Comparison of ENCODE assay signal across 1 cellular context in the genomic region with DNA sequence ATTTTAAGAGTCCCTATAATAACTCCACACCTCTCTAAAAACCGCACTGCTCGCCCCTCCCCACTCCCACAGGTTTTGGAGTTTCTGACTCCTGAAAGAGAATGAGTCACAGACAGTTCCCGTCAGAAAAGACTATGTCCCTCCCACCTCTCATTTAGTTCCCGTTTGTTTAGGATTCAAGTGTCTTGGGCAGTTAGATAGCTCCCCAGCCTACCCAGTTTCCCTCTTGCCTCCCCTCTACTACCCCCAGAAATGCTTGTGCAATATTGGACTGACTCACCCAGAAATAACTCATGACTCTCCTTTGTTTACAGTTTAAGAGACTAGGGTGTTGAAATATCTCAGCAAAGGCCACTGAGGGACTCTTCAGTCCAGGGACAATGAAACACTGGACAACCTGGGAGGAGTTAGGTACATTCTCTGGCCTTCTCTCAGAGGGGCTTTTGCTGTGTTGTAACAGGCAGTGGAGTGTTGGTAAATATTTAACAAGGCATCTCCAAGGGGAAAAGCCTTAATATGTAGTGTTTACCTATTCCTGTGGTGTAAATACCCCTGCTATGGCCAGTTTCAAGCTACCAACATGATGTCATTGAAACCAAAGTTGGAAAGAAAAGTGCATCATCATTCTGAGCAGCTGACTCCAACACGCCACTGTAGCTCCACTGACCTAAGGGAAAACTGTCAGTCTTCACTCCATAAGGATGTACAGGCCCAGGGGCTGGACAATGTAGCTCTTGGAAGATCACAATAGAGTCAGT.
A peak's percentile ranks its signal among the peaks of the same experiment; 100 is the strongest.
TF ChIP-seq lines count a peak whose summit lies in the region.

No MANE protein-coding gene starts in this region.

TF ChIP-seq in HepG2, 621 proteins besides CTCF, POLR2A, EP300 and RAD21 (continued from another document and continues in another):
- TF ChIP-seq, protein P1, sequence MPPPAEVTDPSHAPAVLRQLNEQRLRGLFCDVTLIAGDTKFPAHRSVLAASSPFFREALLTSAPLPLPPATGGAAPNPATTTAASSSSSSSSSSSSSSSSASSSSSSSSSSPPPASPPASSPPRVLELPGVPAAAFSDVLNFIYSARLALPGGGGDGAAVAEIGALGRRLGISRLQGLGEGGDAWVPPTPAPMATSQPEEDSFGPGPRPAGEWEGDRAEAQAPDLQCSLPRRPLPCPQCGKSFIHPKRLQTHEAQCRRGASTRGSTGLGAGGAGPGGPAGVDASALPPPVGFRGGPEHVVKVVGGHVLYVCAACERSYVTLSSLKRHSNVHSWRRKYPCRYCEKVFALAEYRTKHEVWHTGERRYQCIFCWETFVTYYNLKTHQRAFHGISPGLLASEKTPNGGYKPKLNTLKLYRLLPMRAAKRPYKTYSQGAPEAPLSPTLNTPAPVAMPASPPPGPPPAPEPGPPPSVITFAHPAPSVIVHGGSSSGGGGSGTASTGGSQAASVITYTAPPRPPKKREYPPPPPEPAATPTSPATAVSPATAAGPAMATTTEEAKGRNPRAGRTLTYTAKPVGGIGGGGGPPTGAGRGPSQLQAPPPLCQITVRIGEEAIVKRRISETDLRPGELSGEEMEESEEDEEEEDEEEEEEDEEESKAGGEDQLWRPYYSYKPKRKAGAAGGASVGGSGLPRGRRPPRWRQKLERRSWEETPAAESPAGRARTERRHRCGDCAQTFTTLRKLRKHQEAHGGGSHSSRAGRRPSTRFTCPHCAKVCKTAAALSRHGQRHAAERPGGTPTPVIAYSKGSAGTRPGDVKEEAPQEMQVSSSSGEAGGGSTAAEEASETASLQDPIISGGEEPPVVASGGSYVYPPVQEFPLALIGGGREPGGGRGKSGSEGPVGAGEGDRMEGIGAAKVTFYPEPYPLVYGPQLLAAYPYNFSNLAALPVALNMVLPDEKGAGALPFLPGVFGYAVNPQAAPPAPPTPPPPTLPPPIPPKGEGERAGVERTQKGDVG (CRISPR knock-in tag; IDR thresholded peaks at IDR 0.05; ENCODE audit: borderline replicate concordance): no peak
- TF ChIP-seq, protein P2, sequence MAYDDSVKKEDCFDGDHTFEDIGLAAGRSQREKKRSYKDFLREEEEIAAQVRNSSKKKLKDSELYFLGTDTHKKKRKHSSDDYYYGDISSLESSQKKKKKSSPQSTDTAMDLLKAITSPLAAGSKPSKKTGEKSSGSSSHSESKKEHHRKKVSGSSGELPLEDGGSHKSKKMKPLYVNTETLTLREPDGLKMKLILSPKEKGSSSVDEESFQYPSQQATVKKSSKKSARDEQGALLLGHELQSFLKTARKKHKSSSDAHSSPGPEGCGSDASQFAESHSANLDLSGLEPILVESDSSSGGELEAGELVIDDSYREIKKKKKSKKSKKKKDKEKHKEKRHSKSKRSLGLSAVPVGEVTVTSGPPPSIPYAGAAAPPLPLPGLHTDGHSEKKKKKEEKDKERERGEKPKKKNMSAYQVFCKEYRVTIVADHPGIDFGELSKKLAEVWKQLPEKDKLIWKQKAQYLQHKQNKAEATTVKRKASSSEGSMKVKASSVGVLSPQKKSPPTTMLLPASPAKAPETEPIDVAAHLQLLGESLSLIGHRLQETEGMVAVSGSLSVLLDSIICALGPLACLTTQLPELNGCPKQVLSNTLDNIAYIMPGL (CRISPR knock-in tag; IDR thresholded peaks at IDR 0.05; ENCODE audit: borderline replicate concordance in 1 of 2, low read depth in 1 of 2): peak; percentile 53 to 66; a peak in 2 of 4 replicates
- TF ChIP-seq ZFP36 (IDR thresholded peaks at IDR 0.05; ENCODE audit: borderline replicate concordance, low read depth, low read length, partially characterized antibody) (no peak), ZNF329 (CRISPR knock-in tag; IDR thresholded peaks at IDR 0.05; ENCODE audit: low read depth) (peak; percentile 66; the same call in 1 of the 2 replicates), YEATS4 (CRISPR knock-in tag; IDR thresholded peaks at IDR 0.05; ENCODE audit: borderline replicate concordance) (peak; percentile 89), HMG20B (CRISPR knock-in tag; conservative IDR thresholded peaks at IDR 0.05) (peak; percentile 91), ZNF883 (CRISPR knock-in tag; IDR thresholded peaks at IDR 0.05; ENCODE audit: not compliant biosample characterization) (no peak), ZIK1 (CRISPR knock-in tag; IDR thresholded peaks at IDR 0.05; ENCODE audit: borderline replicate concordance, low read depth) (no peak), ZNF335 (CRISPR knock-in tag; IDR thresholded peaks at IDR 0.05) (peak; percentile 69; the same call in 1 of the 2 replicates), NFRKB (IDR thresholded peaks at IDR 0.05) (no peak), KAT7 (CRISPR knock-in tag; IDR thresholded peaks at IDR 0.05; ENCODE audit: borderline replicate concordance) (no peak), ZNF776 (CRISPR knock-in tag; IDR thresholded peaks at IDR 0.05) (no peak), SRSF1 (optimal IDR thresholded peaks at IDR 0.05; ENCODE audit: low read depth, low read length) (no peak), ZBTB3 (CRISPR knock-in tag; IDR thresholded peaks at IDR 0.05; ENCODE audit: borderline replicate concordance, low read depth) (0 out of 2 replicates have a peak, but pooled peaks have one; percentile 87), RORA (CRISPR knock-in tag; IDR thresholded peaks at IDR 0.05) (peak; percentile 25; the same call in 1 of the 2 replicates), NR2F1 (CRISPR knock-in tag; IDR thresholded peaks at IDR 0.05) (peak; percentile 10 to 65; a peak in 2 of 4 replicates), ZSCAN29 (CRISPR knock-in tag; conservative IDR thresholded peaks at IDR 0.05) (peak; percentile 64; the same call in 1 of the 2 replicates), ATF7-NPFF (CRISPR knock-in tag; IDR thresholded peaks at IDR 0.05; ENCODE audit: low read depth) (peak; percentile 35; the same call in 1 of the 2 replicates), MXI1 (IDR thresholded peaks at IDR 0.05; ENCODE audit: borderline replicate concordance, low read depth, low read length) (peak; percentile 3; the same call in 1 of the 3 replicates), NFATC3 (CRISPR knock-in tag; IDR thresholded peaks at IDR 0.05) (no peak), ZSCAN12 (CRISPR knock-in tag; IDR thresholded peaks at IDR 0.05) (no peak; the same call in 1 of the 2 replicates), GABPB1 (CRISPR knock-in tag; IDR thresholded peaks at IDR 0.05) (0 out of 2 replicates have a peak, but pooled peaks have one; percentile 36), ZSCAN21 (CRISPR knock-in tag; IDR thresholded peaks at IDR 0.05; ENCODE audit: borderline replicate concordance) (peak; percentile 44; the same call in 1 of the 2 replicates), ZNF891 (CRISPR knock-in tag; IDR thresholded peaks at IDR 0.05) (no peak), ZNF577 (CRISPR knock-in tag; IDR thresholded peaks at IDR 0.05; ENCODE audit: borderline replicate concordance, low read depth) (no peak), HES4 (CRISPR knock-in tag; IDR thresholded peaks at IDR 0.05; ENCODE audit: borderline replicate concordance) (no peak), NAIF1 (CRISPR knock-in tag; IDR thresholded peaks at IDR 0.05; ENCODE audit: borderline replicate concordance) (peak; percentile 67; the same call in 1 of the 2 replicates), MBNL3 (CRISPR knock-in tag; conservative IDR thresholded peaks at IDR 0.05) (no peak), IRX3 (CRISPR knock-in tag; IDR thresholded peaks at IDR 0.05; ENCODE audit: borderline replicate concordance, low read depth) (no peak), SALL2 (CRISPR knock-in tag; IDR thresholded peaks at IDR 0.05) (peak; percentile 83), HNRNPL (IDR thresholded peaks at IDR 0.05; ENCODE audit: low read depth, low read length) (no peak), TBX2 (CRISPR knock-in tag; IDR thresholded peaks at IDR 0.05; ENCODE audit: borderline replicate concordance) (peak; percentile 98), NFYB (CRISPR knock-in tag; IDR thresholded peaks at IDR 0.05) (no peak)
- TF ChIP-seq, protein P3, sequence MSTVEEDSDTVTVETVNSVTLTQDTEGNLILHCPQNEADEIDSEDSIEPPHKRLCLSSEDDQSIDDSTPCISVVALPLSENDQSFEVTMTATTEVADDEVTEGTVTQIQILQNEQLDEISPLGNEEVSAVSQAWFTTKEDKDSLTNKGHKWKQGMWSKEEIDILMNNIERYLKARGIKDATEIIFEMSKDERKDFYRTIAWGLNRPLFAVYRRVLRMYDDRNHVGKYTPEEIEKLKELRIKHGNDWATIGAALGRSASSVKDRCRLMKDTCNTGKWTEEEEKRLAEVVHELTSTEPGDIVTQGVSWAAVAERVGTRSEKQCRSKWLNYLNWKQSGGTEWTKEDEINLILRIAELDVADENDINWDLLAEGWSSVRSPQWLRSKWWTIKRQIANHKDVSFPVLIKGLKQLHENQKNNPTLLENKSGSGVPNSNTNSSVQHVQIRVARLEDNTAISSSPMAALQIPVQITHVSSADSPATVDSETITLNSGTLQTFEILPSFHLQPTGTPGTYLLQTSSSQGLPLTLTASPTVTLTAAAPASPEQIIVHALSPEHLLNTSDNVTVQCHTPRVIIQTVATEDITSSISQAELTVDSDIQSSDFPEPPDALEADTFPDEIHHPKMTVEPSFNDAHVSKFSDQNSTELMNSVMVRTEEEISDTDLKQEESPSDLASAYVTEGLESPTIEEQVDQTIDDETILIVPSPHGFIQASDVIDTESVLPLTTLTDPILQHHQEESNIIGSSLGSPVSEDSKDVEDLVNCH (CRISPR knock-in tag; IDR thresholded peaks at IDR 0.05): no peak
- TF ChIP-seq, protein P4, sequence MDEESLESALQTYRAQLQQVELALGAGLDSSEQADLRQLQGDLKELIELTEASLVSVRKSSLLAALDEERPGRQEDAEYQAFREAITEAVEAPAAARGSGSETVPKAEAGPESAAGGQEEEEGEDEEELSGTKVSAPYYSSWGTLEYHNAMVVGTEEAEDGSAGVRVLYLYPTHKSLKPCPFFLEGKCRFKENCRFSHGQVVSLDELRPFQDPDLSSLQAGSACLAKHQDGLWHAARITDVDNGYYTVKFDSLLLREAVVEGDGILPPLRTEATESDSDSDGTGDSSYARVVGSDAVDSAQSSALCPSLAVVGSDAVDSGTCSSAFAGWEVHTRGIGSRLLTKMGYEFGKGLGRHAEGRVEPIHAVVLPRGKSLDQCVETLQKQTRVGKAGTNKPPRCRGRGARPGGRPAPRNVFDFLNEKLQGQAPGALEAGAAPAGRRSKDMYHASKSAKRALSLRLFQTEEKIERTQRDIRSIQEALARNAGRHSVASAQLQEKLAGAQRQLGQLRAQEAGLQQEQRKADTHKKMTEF (CRISPR knock-in tag; IDR thresholded peaks at IDR 0.05): peak; percentile 98
- TF ChIP-seq, protein P5, sequence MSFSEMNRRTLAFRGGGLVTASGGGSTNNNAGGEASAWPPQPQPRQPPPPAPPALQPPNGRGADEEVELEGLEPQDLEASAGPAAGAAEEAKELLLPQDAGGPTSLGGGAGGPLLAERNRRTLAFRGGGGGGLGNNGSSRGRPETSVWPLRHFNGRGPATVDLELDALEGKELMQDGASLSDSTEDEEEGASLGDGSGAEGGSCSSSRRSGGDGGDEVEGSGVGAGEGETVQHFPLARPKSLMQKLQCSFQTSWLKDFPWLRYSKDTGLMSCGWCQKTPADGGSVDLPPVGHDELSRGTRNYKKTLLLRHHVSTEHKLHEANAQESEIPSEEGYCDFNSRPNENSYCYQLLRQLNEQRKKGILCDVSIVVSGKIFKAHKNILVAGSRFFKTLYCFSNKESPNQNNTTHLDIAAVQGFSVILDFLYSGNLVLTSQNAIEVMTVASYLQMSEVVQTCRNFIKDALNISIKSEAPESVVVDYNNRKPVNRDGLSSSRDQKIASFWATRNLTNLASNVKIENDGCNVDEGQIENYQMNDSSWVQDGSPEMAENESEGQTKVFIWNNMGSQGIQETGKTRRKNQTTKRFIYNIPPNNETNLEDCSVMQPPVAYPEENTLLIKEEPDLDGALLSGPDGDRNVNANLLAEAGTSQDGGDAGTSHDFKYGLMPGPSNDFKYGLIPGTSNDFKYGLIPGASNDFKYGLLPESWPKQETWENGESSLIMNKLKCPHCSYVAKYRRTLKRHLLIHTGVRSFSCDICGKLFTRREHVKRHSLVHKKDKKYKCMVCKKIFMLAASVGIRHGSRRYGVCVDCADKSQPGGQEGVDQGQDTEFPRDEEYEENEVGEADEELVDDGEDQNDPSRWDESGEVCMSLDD (CRISPR knock-in tag; IDR thresholded peaks at IDR 0.05; ENCODE audit: borderline replicate concordance): peak; percentile 91
- TF ChIP-seq, protein P6, sequence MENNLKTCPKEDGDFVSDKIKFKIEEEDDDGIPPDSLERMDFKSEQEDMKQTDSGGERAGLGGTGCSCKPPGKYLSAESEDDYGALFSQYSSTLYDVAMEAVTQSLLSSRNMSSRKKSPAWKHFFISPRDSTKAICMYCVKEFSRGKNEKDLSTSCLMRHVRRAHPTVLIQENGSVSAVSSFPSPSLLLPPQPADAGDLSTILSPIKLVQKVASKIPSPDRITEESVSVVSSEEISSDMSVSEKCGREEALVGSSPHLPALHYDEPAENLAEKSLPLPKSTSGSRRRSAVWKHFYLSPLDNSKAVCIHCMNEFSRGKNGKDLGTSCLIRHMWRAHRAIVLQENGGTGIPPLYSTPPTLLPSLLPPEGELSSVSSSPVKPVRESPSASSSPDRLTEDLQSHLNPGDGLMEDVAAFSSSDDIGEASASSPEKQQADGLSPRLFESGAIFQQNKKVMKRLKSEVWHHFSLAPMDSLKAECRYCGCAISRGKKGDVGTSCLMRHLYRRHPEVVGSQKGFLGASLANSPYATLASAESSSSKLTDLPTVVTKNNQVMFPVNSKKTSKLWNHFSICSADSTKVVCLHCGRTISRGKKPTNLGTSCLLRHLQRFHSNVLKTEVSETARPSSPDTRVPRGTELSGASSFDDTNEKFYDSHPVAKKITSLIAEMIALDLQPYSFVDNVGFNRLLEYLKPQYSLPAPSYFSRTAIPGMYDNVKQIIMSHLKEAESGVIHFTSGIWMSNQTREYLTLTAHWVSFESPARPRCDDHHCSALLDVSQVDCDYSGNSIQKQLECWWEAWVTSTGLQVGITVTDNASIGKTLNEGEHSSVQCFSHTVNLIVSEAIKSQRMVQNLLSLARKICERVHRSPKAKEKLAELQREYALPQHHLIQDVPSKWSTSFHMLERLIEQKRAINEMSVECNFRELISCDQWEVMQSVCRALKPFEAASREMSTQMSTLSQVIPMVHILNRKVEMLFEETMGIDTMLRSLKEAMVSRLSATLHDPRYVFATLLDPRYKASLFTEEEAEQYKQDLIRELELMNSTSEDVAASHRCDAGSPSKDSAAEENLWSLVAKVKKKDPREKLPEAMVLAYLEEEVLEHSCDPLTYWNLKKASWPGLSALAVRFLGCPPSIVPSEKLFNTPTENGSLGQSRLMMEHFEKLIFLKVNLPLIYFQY (CRISPR knock-in tag; IDR thresholded peaks at IDR 0.05; ENCODE audit: borderline replicate concordance): no peak
- TF ChIP-seq, protein P7, sequence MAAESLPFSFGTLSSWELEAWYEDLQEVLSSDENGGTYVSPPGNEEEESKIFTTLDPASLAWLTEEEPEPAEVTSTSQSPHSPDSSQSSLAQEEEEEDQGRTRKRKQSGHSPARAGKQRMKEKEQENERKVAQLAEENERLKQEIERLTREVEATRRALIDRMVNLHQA (CRISPR knock-in tag; IDR thresholded peaks at IDR 0.05): no peak
- TF ChIP-seq, protein P8, sequence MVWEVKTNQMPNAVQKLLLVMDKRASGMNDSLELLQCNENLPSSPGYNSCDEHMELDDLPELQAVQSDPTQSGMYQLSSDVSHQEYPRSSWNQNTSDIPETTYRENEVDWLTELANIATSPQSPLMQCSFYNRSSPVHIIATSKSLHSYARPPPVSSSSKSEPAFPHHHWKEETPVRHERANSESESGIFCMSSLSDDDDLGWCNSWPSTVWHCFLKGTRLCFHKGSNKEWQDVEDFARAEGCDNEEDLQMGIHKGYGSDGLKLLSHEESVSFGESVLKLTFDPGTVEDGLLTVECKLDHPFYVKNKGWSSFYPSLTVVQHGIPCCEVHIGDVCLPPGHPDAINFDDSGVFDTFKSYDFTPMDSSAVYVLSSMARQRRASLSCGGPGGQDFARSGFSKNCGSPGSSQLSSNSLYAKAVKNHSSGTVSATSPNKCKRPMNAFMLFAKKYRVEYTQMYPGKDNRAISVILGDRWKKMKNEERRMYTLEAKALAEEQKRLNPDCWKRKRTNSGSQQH (CRISPR knock-in tag; IDR thresholded peaks at IDR 0.05; ENCODE audit: low read depth): 0 out of 2 replicates have a peak, but pooled peaks have one; percentile 62
